ENCODE assay signal across 38 cellular contexts in the genomic region with DNA sequence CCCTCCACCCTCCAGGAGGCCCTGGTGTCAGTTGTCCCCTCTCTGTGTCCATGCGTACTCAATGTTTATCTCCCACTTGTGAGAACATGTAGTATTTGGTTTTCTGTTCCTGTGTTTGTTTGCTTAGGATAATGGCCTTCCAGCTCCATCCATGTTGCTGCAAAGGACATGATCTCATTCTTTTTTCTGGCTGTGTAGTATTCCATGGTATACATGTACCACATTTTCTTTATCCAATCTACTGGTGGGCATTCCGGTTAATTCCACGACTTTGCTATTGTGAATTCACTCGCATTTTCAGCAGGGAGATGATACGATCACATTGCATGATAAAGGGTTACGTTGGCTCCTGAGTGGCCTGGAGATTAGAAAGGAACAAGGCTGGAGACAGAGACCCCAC.
"Had no signal": no experiment of that assay in that cellular context is flagged by ENCODE, and none has a peak within 500 bp of the region (broad histone marks: within the 10 kb centered on the region; RNA-seq: fewer than 3 reads in every experiment).

No MANE protein-coding gene starts in this region.

- FAIRE-seq: astrocyte, bronchial epithelial cell had no signal

- H3K27me3 Mint-ChIP-seq: activated naive CD4-positive, alpha-beta T cell treated with anti-CD3 and anti-CD28 coated beads, Interleukin-2, amount 50 U/mL, for 24 hours; activated naive CD8-positive, alpha-beta T cell; activated naive CD8-positive, alpha-beta T cell treated with anti-CD3 and anti-CD28 coated beads for 36 hours; activated naive CD8-positive, alpha-beta T cell treated with anti-CD3 and anti-CD28 coated beads, Interleukin-2, amount 10 ng/mL, durations not matched to agents 7 days and 5 days; activated T-cell treated with anti-CD3 and anti-CD28 coated beads, Interleukin-2, amount 50 U/mL, for 24 hours; brain had no signal

- ATAC-seq: activated naive CD4-positive, alpha-beta T cell treated with anti-CD3 and anti-CD28 coated beads, Interleukin-2, amount 50 U/mL, for 72 hours; activated naive CD8-positive, alpha-beta T cell treated with anti-CD3 and anti-CD28 coated beads, Interleukin-2, amount 50 U/mL, for 24 hours; activated T-cell treated with anti-CD3 and anti-CD28 coated beads, Interleukin-2, amount 50 U/mL, for 4 hours; activated T-cell treated with anti-CD3 and anti-CD28 coated beads, Interleukin-2, amount 50 U/mL, for 72 hours; activated T-helper 17 cell treated with anti-CD3 and anti-CD28 coated beads, Interleukin-2, amount 50 U/mL, for 72 hours; body of pancreas had no signal

- DNase-seq: activated effector memory CD4-positive, alpha-beta T cell treated with anti-CD3 and anti-CD28 coated beads, Interleukin-2, amount 50 U/mL, for 16 hours; activated effector memory CD4-positive, alpha-beta T cell treated with Interleukin-2 at 50 U/mL for 16 hours; activated gamma-delta T cell; activated gamma-delta T cell treated with Interleukin-2 at 50 U/mL for 16 hours; activated naive CD4-positive, alpha-beta T cell; activated naive CD4-positive, alpha-beta T cell treated with anti-CD3 and anti-CD28 coated beads for 36 hours; activated naive CD4-positive, alpha-beta T cell treated with anti-CD3 and anti-CD28 coated beads, Interleukin-2, amount 50 U/mL, for 16 hours; activated naive CD4-positive, alpha-beta T cell treated with Interleukin-2 at 50 U/mL for 16 hours; activated naive CD8-positive, alpha-beta T cell treated with anti-CD3 and anti-CD28 coated beads for 36 hours; activated naive CD8-positive, alpha-beta T cell treated with anti-CD3 and anti-CD28 coated beads, Interleukin-2, amount 10 ng/mL, durations not matched to agents 7 days and 5 days; activated naive CD8-positive, alpha-beta T cell treated with anti-CD3 and anti-CD28 coated beads, Interleukin-2, amount 50 U/mL, for 24 hours; activated T-cell treated with anti-CD3 and anti-CD28 coated beads, Interleukin-2, amount 50 U/mL, for 1 hour; activated T-cell treated with anti-CD3 and anti-CD28 coated beads, Interleukin-2, amount 50 U/mL, for 24 hours; activated T-cell treated with anti-CD3 and anti-CD28 coated beads, Interleukin-2, amount 50 U/mL, for 4 hours; activated T-cell treated with anti-CD3 and anti-CD28 coated beads, Interleukin-2, amount 50 U/mL, for 48 hours; activated T-cell treated with anti-CD3 and anti-CD28 coated beads, Interleukin-2, amount 50 U/mL, for 72 hours; adrenal gland; amniotic stem cell; amygdala; anterior cingulate cortex; body of pancreas; brain microvascular endothelial cell; caudate nucleus; central memory CD4-positive, alpha-beta T cell; cerebellar nuclear complex had no signal

- H3K9me3 ChIP-seq: adrenal gland, ascending aorta, body of pancreas, breast epithelium had no signal

- H3K27me3 ChIP-seq: adrenal gland, ascending aorta, body of pancreas, brain microvascular endothelial cell, cardiac muscle cell had no signal

- H3K36me3 Mint-ChIP-seq: activated naive CD4-positive, alpha-beta T cell treated with anti-CD3 and anti-CD28 coated beads, Interleukin-2, amount 50 U/mL, for 24 hours; activated naive CD4-positive, alpha-beta T cell treated with anti-CD3 and anti-CD28 coated beads, Interleukin-2, amount 50 U/mL, for 72 hours; activated naive CD8-positive, alpha-beta T cell; activated naive CD8-positive, alpha-beta T cell treated with anti-CD3 and anti-CD28 coated beads for 36 hours; activated naive CD8-positive, alpha-beta T cell treated with anti-CD3 and anti-CD28 coated beads, Interleukin-2, amount 10 ng/mL, durations not matched to agents 7 days and 5 days; brain had no signal

- H3K4me3 Mint-ChIP-seq: activated naive CD4-positive, alpha-beta T cell treated with anti-CD3 and anti-CD28 coated beads for 36 hours; activated naive CD4-positive, alpha-beta T cell treated with anti-CD3 and anti-CD28 coated beads, Interleukin-2, amount 50 U/mL, for 24 hours; activated naive CD8-positive, alpha-beta T cell; activated naive CD8-positive, alpha-beta T cell treated with anti-CD3 and anti-CD28 coated beads for 36 hours; activated naive CD8-positive, alpha-beta T cell treated with anti-CD3 and anti-CD28 coated beads, Interleukin-2, amount 10 ng/mL, durations not matched to agents 7 days and 5 days; activated naive CD8-positive, alpha-beta T cell treated with anti-CD3 and anti-CD28 coated beads, Interleukin-2, amount 50 U/mL, for 24 hours; activated T-cell treated with anti-CD3 and anti-CD28 coated beads, Interleukin-2, amount 50 U/mL, for 24 hours; activated T-cell treated with anti-CD3 and anti-CD28 coated beads, Interleukin-2, amount 50 U/mL, for 4 hours; activated T-cell treated with anti-CD3 and anti-CD28 coated beads, Interleukin-2, amount 50 U/mL, for 72 hours; activated T-helper 1 cell treated with anti-CD3 and anti-CD28 coated beads, Interleukin-12 subunit alpha, Interleukin-12 subunit beta, Interleukin-2, Interleukin-4 antibody, amounts not matched to agents 30 ng/mL and 10 ng/mL and 1 ng/mL, durations not matched to agents 14 hours and 24 hours and 36 hours; activated T-helper 17 cell treated with anti-CD3 and anti-CD28 coated beads, Interleukin-2, amount 50 U/mL, for 72 hours; brain; central memory CD8-positive, alpha-beta T cell had no signal

- H3K4me1 ChIP-seq: adrenal gland, body of pancreas, breast epithelium had no signal

- H3K27ac Mint-ChIP-seq: activated naive CD4-positive, alpha-beta T cell treated with anti-CD3 and anti-CD28 coated beads for 36 hours; activated naive CD4-positive, alpha-beta T cell treated with anti-CD3 and anti-CD28 coated beads, Interleukin-2, amount 50 U/mL, for 24 hours; activated naive CD4-positive, alpha-beta T cell treated with anti-CD3 and anti-CD28 coated beads, Interleukin-2, amount 50 U/mL, for 72 hours; activated naive CD8-positive, alpha-beta T cell; activated naive CD8-positive, alpha-beta T cell treated with anti-CD3 and anti-CD28 coated beads for 36 hours; activated naive CD8-positive, alpha-beta T cell treated with anti-CD3 and anti-CD28 coated beads, Interleukin-2, amount 10 ng/mL, durations not matched to agents 7 days and 5 days; activated naive CD8-positive, alpha-beta T cell treated with anti-CD3 and anti-CD28 coated beads, Interleukin-2, amount 50 U/mL, for 24 hours; activated T-cell treated with anti-CD3 and anti-CD28 coated beads, Interleukin-2, amount 50 U/mL, for 24 hours; activated T-cell treated with anti-CD3 and anti-CD28 coated beads, Interleukin-2, amount 50 U/mL, for 72 hours; activated T-helper 1 cell treated with anti-CD3 and anti-CD28 coated beads, Interleukin-12 subunit alpha, Interleukin-12 subunit beta, Interleukin-2, Interleukin-4 antibody, amounts not matched to agents 30 ng/mL and 10 ng/mL and 1 ng/mL, durations not matched to agents 14 hours and 24 hours and 36 hours; activated T-helper 17 cell treated with anti-CD3 and anti-CD28 coated beads, Interleukin-2, amount 50 U/mL, for 72 hours; activated T-helper 2 cell treated with anti-CD3 and anti-CD28 coated beads, Interferon-gamma antibody, Interleukin-2, Interleukin-4, amounts not matched to agents 10 μg/mL and 5 μg/mL and 100 μg/mL, durations not matched to agents 14 hours and 24 hours and 36 hours had no signal

- H3K36me3 ChIP-seq: adrenal gland, ascending aorta, brain microvascular endothelial cell, breast epithelium, cardiac muscle cell had no signal

- H3K27ac ChIP-seq: adrenal gland, ascending aorta, body of pancreas, brain microvascular endothelial cell, breast epithelium had no signal

- H3K4me3 ChIP-seq: adrenal gland, ascending aorta, body of pancreas, breast epithelium, cardiac muscle cell had no signal

- H3K9me3 Mint-ChIP-seq: activated naive CD4-positive, alpha-beta T cell treated with anti-CD3 and anti-CD28 coated beads, Interleukin-2, amount 50 U/mL, for 24 hours; activated naive CD4-positive, alpha-beta T cell treated with anti-CD3 and anti-CD28 coated beads, Interleukin-2, amount 50 U/mL, for 72 hours; activated naive CD8-positive, alpha-beta T cell treated with anti-CD3 and anti-CD28 coated beads for 36 hours; activated naive CD8-positive, alpha-beta T cell treated with anti-CD3 and anti-CD28 coated beads, Interleukin-2, amount 50 U/mL, for 24 hours; activated T-helper 2 cell treated with anti-CD3 and anti-CD28 coated beads, Interferon-gamma antibody, Interleukin-2, Interleukin-4, amounts not matched to agents 10 μg/mL and 5 μg/mL and 100 μg/mL, durations not matched to agents 14 hours and 24 hours and 36 hours; central memory CD8-positive, alpha-beta T cell had no signal

- H3K4me1 Mint-ChIP-seq: activated naive CD4-positive, alpha-beta T cell treated with anti-CD3 and anti-CD28 coated beads, Interleukin-2, amount 50 U/mL, for 24 hours; activated naive CD8-positive, alpha-beta T cell treated with anti-CD3 and anti-CD28 coated beads for 36 hours; activated naive CD8-positive, alpha-beta T cell treated with anti-CD3 and anti-CD28 coated beads, Interleukin-2, amount 10 ng/mL, durations not matched to agents 7 days and 5 days; activated naive CD8-positive, alpha-beta T cell treated with anti-CD3 and anti-CD28 coated beads, Interleukin-2, amount 50 U/mL, for 24 hours; activated T-helper 17 cell treated with anti-CD3 and anti-CD28 coated beads, Interleukin-2, amount 50 U/mL, for 72 hours; central memory CD8-positive, alpha-beta T cell had no signal
